Comparison of ENCODE assay signal across 9 cellular contexts in the genomic region with DNA sequence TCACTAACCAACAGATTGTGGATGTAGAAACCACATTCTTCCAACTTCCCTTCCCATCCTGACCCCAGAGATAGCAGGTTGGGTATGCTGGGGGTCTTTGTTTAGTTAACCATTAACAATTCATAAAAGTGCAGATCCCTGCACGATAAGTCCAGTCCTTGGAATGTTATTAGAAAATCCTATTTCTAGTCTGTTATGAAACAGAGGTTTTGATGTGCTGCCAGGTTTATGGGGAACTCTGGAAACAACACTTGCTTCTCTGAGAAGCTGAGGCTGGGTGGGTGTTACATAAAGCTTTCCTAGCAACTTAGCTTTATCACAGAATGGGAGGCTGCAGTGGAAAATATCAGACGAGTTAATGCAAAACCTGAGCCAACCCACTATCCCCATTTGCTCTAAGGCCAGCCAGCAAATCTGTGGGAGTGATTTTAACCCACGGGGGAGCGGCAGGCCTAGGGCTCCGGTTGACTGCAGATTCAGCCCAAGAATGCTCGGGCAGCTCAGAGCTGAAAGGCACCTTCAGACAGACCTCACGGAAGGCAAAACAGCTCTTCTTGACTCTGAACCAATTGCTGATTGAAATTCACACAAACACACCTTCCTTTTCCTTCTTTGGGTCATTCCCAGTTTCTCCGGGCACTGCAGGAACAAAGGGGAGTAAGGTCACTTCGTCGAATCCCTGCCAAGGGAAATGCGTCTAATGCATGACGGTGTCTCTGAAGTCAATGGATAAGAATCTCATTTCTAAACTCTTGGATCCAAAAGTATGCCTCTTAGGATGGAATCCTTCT.
DNase-seq lines count a peak whose midpoint lies in the region; ATAC-seq and TF ChIP-seq lines count a peak whose summit lies in the region.
"Had no signal": no experiment of that assay in that cellular context is flagged by ENCODE, and none has a peak within 500 bp of the region (broad histone marks: within the 10 kb centered on the region; RNA-seq: fewer than 3 reads in every experiment).

No MANE protein-coding gene starts in this region.

- ATAC-seq in T-helper 17 cell = no peak
- ATAC-seq in HG02884 (IDR thresholded peaks at IDR 0.05; ENCODE audit: unreplicated experiment) = no peak

- H3K9me3 ChIP-seq in T-helper 17 cell (ENCODE audit: control insufficient read depth, low read length, poor library complexity, severe bottlenecking) = no peaks in the 10 kb centered on the region
- no peaks in the 10 kb centered on the region for H3K9me3 ChIP-seq in fibroblast of lung (ENCODE audit: control insufficient read depth, insufficient read depth, low read depth, low read length)
- H3K9me3 ChIP-seq in SJCRH30 (replicated peaks) = no peaks in the 10 kb centered on the region

- H3K4me1 ChIP-seq in fibroblast of lung (ENCODE audit: control insufficient read depth, extremely low read depth, insufficient read depth, low read length) (peaks cover 42% of the 10 kb centered on the region), SJCRH30 (peaks cover 32% of the 10 kb centered on the region)

- H3K4me1 Mint-ChIP-seq in T-helper 17 cell (peaks cover 39% of the 10 kb centered on the region), osteocyte (ENCODE audit: unreplicated experiment) (peaks cover 86% of the 10 kb centered on the region)

- no peaks in the 10 kb centered on the region for H3K36me3 ChIP-seq in fibroblast of lung (ENCODE audit: control insufficient read depth, insufficient read depth, low read length)
- no peaks in the 10 kb centered on the region for H3K36me3 ChIP-seq in SJCRH30

- H3K27ac Mint-ChIP-seq in T-helper 17 cell (peak overlapping the region; percentile 99), osteocyte (ENCODE audit: unreplicated experiment) (peak overlapping the region; percentile 100)

- no peak for TF ChIP-seq CTCF in fibroblast of lung (conservative IDR thresholded peaks at IDR 0.05 in 1 of 2, IDR thresholded peaks at IDR 0.05 in 1 of 2; ENCODE audit: low read depth in 1 of 2, low read length in 2 of 2)
- no peak for TF ChIP-seq CTCF in osteocyte (IDR thresholded peaks at IDR 0.05)

- H4K20me1 ChIP-seq in fibroblast of lung (ENCODE audit: control insufficient read depth, extremely low read depth, insufficient read depth, low read length) = no peaks in the 10 kb centered on the region

- H3K27ac ChIP-seq in fibroblast of lung (ENCODE audit: insufficient read depth, low read length) (peak overlapping the region; percentile 99), SJCRH30 (no peak overlapping the region)

- H3K4me2 ChIP-seq in fibroblast of lung (ENCODE audit: extremely low read depth, insufficient read depth, low read length) = peak overlapping the region; percentile 83

- H3K4me3 Mint-ChIP-seq in T-helper 17 cell (peak overlapping the region; percentile 36), osteocyte (ENCODE audit: unreplicated experiment) (peak overlapping the region; percentile 15)

- peak overlapping the region in 1 of 4 experiments; percentile 37 for H3K4me3 ChIP-seq in fibroblast of lung (replicated peaks in 1 of 4; ENCODE audit: control extremely low read depth in 1 of 4, insufficient read depth in 1 of 4, low read depth in 3 of 4, low read length in 4 of 4)
- H3K4me3 ChIP-seq in SJCRH30 = no peak overlapping the region

- no peaks in the 10 kb centered on the region for H3K9me3 Mint-ChIP-seq in osteocyte (ENCODE audit: unreplicated experiment)
- H3K9me3 Mint-ChIP-seq: central memory CD8-positive, alpha-beta T cell had no signal

- DNase-seq in CD1c-positive myeloid dendritic cell (ENCODE audit: extremely low spot score) (peak; percentile 65), T-helper 17 cell (no peak), fibroblast of lung (ENCODE audit: low read depth in 2 of 2) (peak; percentile 95 to 97), osteocyte (ENCODE audit: extremely low spot score, unreplicated experiment) (no peak), NCI-H1105 (lab: John Stamatoyannopoulos, UW) (no peak), NCI-H510A (lab: John Stamatoyannopoulos, UW) (no peak), SJCRH30 (no peak)

- H3K27me3 Mint-ChIP-seq in T-helper 17 cell (no peaks in the 10 kb centered on the region), osteocyte (ENCODE audit: unreplicated experiment) (no peaks in the 10 kb centered on the region)
- H3K27me3 Mint-ChIP-seq: central memory CD8-positive, alpha-beta T cell had no signal

- no peaks in the 10 kb centered on the region for H3K36me3 Mint-ChIP-seq in T-helper 17 cell (ENCODE audit: low read depth)
- no peaks in the 10 kb centered on the region for H3K36me3 Mint-ChIP-seq in osteocyte (ENCODE audit: unreplicated experiment)

- peak overlapping the region; percentile 29 for H3K9ac ChIP-seq in fibroblast of lung (ENCODE audit: insufficient read depth, low read length)

- no peaks in the 10 kb centered on the region for H3K79me2 ChIP-seq in fibroblast of lung (ENCODE audit: control insufficient read depth, insufficient read depth, low read length)

- no peak overlapping the region for H2AFZ ChIP-seq in fibroblast of lung (ENCODE audit: low read length)

- H3K27me3 ChIP-seq in fibroblast of lung (ENCODE audit: control insufficient read depth, insufficient read depth, low read length) = no peaks in the 10 kb centered on the region
- no peaks in the 10 kb centered on the region for H3K27me3 ChIP-seq in SJCRH30

Comparison
In these comparisons a context has a peak if more than half of its experiments do, and no peak if none do; other contexts are left out.
1. DNase-seq: peak in CD1c-positive myeloid dendritic cell (single experiment) and fibroblast of lung (2 of 2); none in T-helper 17 cell (0 of 3), osteocyte (single experiment), NCI-H1105 (single experiment), NCI-H510A (single experiment) and SJCRH30 (0 of 2).